ENCODE assay signal across 9 cellular contexts in the genomic region with DNA sequence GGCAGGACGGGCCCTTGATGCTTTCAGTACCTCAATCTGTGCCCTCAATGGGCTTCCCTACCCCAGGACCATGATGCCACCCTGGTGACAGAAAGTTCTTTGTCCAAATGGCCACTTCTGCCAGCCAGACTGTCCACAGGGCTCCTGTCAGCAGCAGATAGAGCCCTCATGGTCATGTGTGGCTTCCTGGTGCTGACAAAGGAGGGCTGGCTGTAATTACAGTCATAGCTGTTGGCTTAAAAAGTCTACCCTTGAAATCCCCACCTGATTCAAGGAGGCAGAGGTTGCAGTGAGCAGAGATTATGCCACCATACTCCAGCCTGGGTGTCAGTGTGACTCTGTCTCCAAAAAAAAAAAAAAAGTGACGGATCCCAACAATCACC. TPM values are rescaled to one million over a fixed set of nuclear protein-coding genes. Genes with fewer than 3 reads are reported as not detected.
A peak's percentile ranks its signal among the peaks of the same experiment; 100 is the strongest.
DNase-seq lines count a peak whose midpoint lies in the region; ATAC-seq lines count a peak whose summit lies in the region.
"Had no signal": no experiment of that assay in that cellular context is flagged by ENCODE, and none has a peak within 500 bp of the region (broad histone marks: within the 10 kb centered on the region; RNA-seq: fewer than 3 reads in every experiment).

No MANE protein-coding gene starts in this region.

- H3K27ac ChIP-seq in muscle layer of duodenum (ENCODE audit: low read length) (peak overlapping the region; percentile 32), aorta (ENCODE audit: low read depth in 1 of 2, low read length in 2 of 2) (peak overlapping the region; percentile 33 to 92)

- H3K4me3 ChIP-seq in muscle layer of duodenum (ENCODE audit: low read depth in 1 of 2, low read length in 2 of 2) (no peak overlapping the region), aorta (ENCODE audit: low read length in 2 of 2) (no peak overlapping the region)

- H3K4me1 Mint-ChIP-seq in activated naive CD8-positive, alpha-beta T cell treated with anti-CD3 and anti-CD28 coated beads for 36 hours = peaks cover 45% of the 10 kb centered on the region

- H3K27ac Mint-ChIP-seq in activated naive CD8-positive, alpha-beta T cell treated with anti-CD3 and anti-CD28 coated beads for 36 hours = peak overlapping the region; percentile 99

- H3K9me3 Mint-ChIP-seq in activated naive CD8-positive, alpha-beta T cell treated with anti-CD3 and anti-CD28 coated beads for 36 hours = no peaks in the 10 kb centered on the region

- no peaks in the 10 kb centered on the region for H3K27me3 ChIP-seq in muscle layer of duodenum (ENCODE audit: low read depth, low read length)
- no peaks in the 10 kb centered on the region for H3K27me3 ChIP-seq in aorta (ENCODE audit: control insufficient read depth in 1 of 2, insufficient read depth in 2 of 2, low read length in 1 of 2)

- intact Hi-C loops in aorta (cut with DNase I) = loop anchor here (5.0 to 10.0 kb wide), 3 partner anchors 36 to 134 kb away; a partner anchor contains a TSS

- no peaks in the 10 kb centered on the region for H3K36me3 ChIP-seq in muscle layer of duodenum (ENCODE audit: control insufficient read depth in 1 of 2, insufficient read depth in 2 of 2, low read length in 2 of 2)
- H3K36me3 ChIP-seq in aorta (ENCODE audit: control insufficient read depth in 1 of 2, insufficient read depth in 2 of 2, low read length in 1 of 2) = no peaks in the 10 kb centered on the region

- H3K4me3 Mint-ChIP-seq in activated naive CD8-positive, alpha-beta T cell treated with anti-CD3 and anti-CD28 coated beads for 36 hours = peak overlapping the region; percentile 73

- WGBS in aorta, 2 donors = 48 to 100% methylated on average over 1 to 2 of the region's 2 CpGs

- no peaks in the 10 kb centered on the region for H3K27me3 Mint-ChIP-seq in activated naive CD8-positive, alpha-beta T cell treated with anti-CD3 and anti-CD28 coated beads for 36 hours

- H3K4me1 ChIP-seq in muscle layer of duodenum (ENCODE audit: control insufficient read depth in 1 of 2, insufficient read depth in 2 of 2, low read length in 2 of 2) = peaks cover 5 to 14% of the 10 kb centered on the region in 2 donors
- H3K4me1 ChIP-seq in aorta (ENCODE audit: control insufficient read depth in 1 of 2, insufficient read depth in 2 of 2, low read length in 2 of 2) = no peaks in the 10 kb centered on the region

- H3K9me3 ChIP-seq in muscle layer of duodenum (ENCODE audit: control insufficient read depth in 1 of 2, low read length in 2 of 2) (no peaks in the 10 kb centered on the region), aorta (ENCODE audit: control insufficient read depth, low read length) (no peaks in the 10 kb centered on the region)

- ATAC-seq in aorta (ENCODE audit: low FRiP score) = no peak

- H3K36me3 Mint-ChIP-seq in activated naive CD8-positive, alpha-beta T cell treated with anti-CD3 and anti-CD28 coated beads for 36 hours = peaks cover 34% of the 10 kb centered on the region

- peak; percentile 24 for DNase-seq in stimulated activated CD4-positive, alpha-beta T cell treated with anti-CD3 and anti-CD28 coated beads, Interleukin-15, amount 100 ng/mL, for 24 hours
- no peak for DNase-seq in stimulated activated CD4-positive, alpha-beta T cell treated with anti-CD3 and anti-CD28 coated beads, Interleukin-2, amount 100 ng/mL, for 24 hours
- DNase-seq in activated naive CD8-positive, alpha-beta T cell treated with anti-CD3 and anti-CD28 coated beads for 36 hours = no peak
- DNase-seq in aorta (no peak), HuH-7 (ENCODE audit: low spot score) (no peak), UCSD-AML1 (lab: John Stamatoyannopoulos, UW; ENCODE audit: unreplicated experiment) (no peak), glomerular visceral epithelial cell (ENCODE audit: extremely low spot score) (no peak)
- DNase-seq: NCI-H2029 treated with DMSO at 0.1 percent for 48 hours had no signal

RNA-seq across cellular contexts. Expression of a gene that starts 3.3 kb away (rescaled TPM):
- total RNA-seq in activated naive CD8-positive, alpha-beta T cell treated with anti-CD3 and anti-CD28 coated beads for 36 hours = 10 to 100 TPM; 34.4 to 40.2 TPM
- 10 to 100 TPM; 33.4 to 40.3 TPM for total RNA-seq in aorta
- polyA plus RNA-seq in aorta = 10 to 100 TPM in 1 of 2 donors, 1 to 10 TPM in 1; 8.5 to 27.7 TPM

RNA-seq across cellular contexts. Expression of a gene that starts 37.8 kb away (rescaled TPM):
- 1,000 to 10,000 TPM; 1,498 to 1,547 TPM for total RNA-seq in activated naive CD8-positive, alpha-beta T cell treated with anti-CD3 and anti-CD28 coated beads for 36 hours
- total RNA-seq in aorta = 100 to 1,000 TPM; 809 to 914 TPM
- polyA plus RNA-seq in aorta = 1,000 to 10,000 TPM in 1 of 2 donors, 100 to 1,000 TPM in 1; 929 to 1,130 TPM
